8 cellular contexts compared by ENCODE assay signal in genomic region chr2:71801969-71802368, GRCh38.
A peak's percentile ranks its signal among the peaks of the same experiment; 100 is the strongest.
DNase-seq lines count a peak whose midpoint lies in the region; ATAC-seq and TF ChIP-seq lines count a peak whose summit lies in the region.

No MANE protein-coding gene starts in this region.

- in situ Hi-C loops in brain microvascular endothelial cell (cut with HindIII; ENCODE audit: low pct_ligation_motif_present, low sequenced_read_pairs), result no loop called here

- DNase-seq in DMS 273 treated with DMSO at 0.1 percent for 48 hours (lab: John Stamatoyannopoulos, UW) (peak; percentile 30), LHCN-M2 (ENCODE audit: low read depth) (peak; percentile 70), brain microvascular endothelial cell (peak; percentile 60), kidney epithelial cell (ENCODE audit: low read depth) (no peak), upper lobe of right lung (no peak), foreskin melanocyte (no peak), DMS153 treated with DMSO at 0.1 percent for 48 hours (lab: John Stamatoyannopoulos, UW; ENCODE audit: unreplicated experiment) (no peak)

- no peaks in the 10 kb centered on the region for H3K9me3 ChIP-seq in upper lobe of right lung

- H3K4me1 ChIP-seq in upper lobe of right lung, result no peaks in the 10 kb centered on the region

- intact Hi-C loops in upper lobe of right lung (cut with DNase I), result loop anchor here (10.0 kb wide), 1 partner anchor 257 kb away; no protein-coding TSS in a partner anchor

- H3K27me3 ChIP-seq in brain microvascular endothelial cell (replicated peaks) (no peaks in the 10 kb centered on the region), kidney epithelial cell (ENCODE audit: control insufficient read depth, insufficient read depth, low read length) (peaks cover 6% of the 10 kb centered on the region), upper lobe of right lung (no peaks in the 10 kb centered on the region)

- ATAC-seq in upper lobe of right lung (peak; percentile 24), HG02973 (IDR thresholded peaks at IDR 0.05; ENCODE audit: unreplicated experiment) (no peak)

- H3K4me3 ChIP-seq in brain microvascular endothelial cell (ENCODE audit: low read depth, low read length) (no peak overlapping the region), kidney epithelial cell (ENCODE audit: low read depth, low read length) (no peak overlapping the region), upper lobe of right lung (no peak overlapping the region)

- H3K36me3 ChIP-seq in brain microvascular endothelial cell (replicated peaks) (no peaks in the 10 kb centered on the region), kidney epithelial cell (ENCODE audit: control insufficient read depth, insufficient read depth, low read length) (no peaks in the 10 kb centered on the region), upper lobe of right lung (no peaks in the 10 kb centered on the region)

- H3K27ac ChIP-seq in brain microvascular endothelial cell (no peak overlapping the region), upper lobe of right lung (no peak overlapping the region)

- TF ChIP-seq CTCF in brain microvascular endothelial cell (IDR thresholded peaks at IDR 0.05; ENCODE audit: low read depth, low read length, missing control alignments) (peak; percentile 81), kidney epithelial cell (IDR thresholded peaks at IDR 0.05; ENCODE audit: insufficient read depth, low read length, poor library complexity, severe bottlenecking) (peak; percentile 41), upper lobe of right lung (IDR thresholded peaks at IDR 0.05) (peak; percentile 50)

Comparison
In these comparisons a context has a peak if more than half of its experiments do, and no peak if none do; other contexts are left out.
1. DNase-seq: peak in DMS 273 treated with DMSO at 0.1 percent for 48 hours (single experiment), LHCN-M2 (single experiment) and brain microvascular endothelial cell (single experiment); none in kidney epithelial cell (single experiment), upper lobe of right lung (single experiment), foreskin melanocyte (single experiment) and DMS153 treated with DMSO at 0.1 percent for 48 hours (single experiment).
2. Peak in every context shown above with its lines, with median percentiles within 50 percentile points of each other: CTCF ChIP-seq.